Comparison of ENCODE assay signal across 19 cellular contexts in the genomic region with DNA sequence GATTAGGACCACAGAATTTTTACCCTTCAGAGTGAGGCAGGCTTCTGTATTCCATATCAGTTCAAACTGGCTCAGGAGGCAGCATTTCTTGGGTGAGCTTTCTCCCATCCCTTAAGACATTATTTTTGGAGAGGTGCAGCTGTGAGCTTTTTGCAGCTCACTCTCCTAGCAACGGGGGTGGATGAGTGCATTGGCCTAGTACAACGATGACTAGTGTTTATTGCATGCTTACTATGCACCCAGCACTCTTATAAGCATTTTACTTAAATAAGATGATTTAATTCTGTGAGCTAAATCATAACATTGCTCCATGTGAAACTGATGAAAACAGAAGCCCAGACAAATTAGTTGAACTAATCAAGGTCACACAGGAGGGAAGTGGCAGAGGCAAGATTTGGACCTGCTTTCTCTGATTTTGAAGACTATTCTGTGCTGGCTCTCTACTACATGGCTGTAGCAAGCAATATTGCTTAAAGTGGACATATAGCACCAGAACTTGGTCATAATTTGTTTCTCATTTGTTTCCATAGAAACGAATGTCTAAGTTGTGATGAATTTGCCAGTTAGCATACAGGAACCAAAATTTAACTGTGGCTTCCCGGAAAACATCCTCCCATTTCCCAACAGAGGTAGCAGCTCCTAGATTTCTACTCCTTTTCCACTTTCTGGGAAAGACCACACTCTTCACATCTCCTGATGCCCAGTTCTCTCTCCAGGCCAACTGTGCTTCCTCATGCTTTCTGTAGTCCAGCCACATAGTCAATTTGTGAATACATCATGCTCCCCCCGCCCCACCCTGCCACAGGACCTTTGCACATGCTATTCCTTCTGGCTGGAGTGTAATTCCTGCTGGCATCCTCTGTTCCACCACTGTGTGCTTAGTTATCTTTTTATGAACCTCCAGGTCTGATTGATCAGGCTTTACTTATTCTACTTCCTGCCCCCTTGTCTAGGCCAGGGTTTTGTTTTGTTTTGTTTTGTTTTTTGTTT.
DNase-seq lines count a peak whose midpoint lies in the region; ATAC-seq and TF ChIP-seq lines count a peak whose summit lies in the region.
"Had no signal": no experiment of that assay in that cellular context is flagged by ENCODE, and none has a peak within 500 bp of the region (broad histone marks: within the 10 kb centered on the region; RNA-seq: fewer than 3 reads in every experiment).

No MANE protein-coding gene starts in this region.

- H3K27me3 Mint-ChIP-seq in activated naive CD4-positive, alpha-beta T cell treated with anti-CD3 and anti-CD28 coated beads for 36 hours (ENCODE audit: low read depth), result no peaks in the 10 kb centered on the region
- H3K27me3 Mint-ChIP-seq: activated CD4-positive, alpha-beta memory T cell treated with anti-CD3 and anti-CD28 coated beads, Interleukin-2, amount 10 ng/mL, durations not matched to agents 7 days and 5 days had no signal

- no peaks in the 10 kb centered on the region for H3K36me3 Mint-ChIP-seq in activated naive CD4-positive, alpha-beta T cell treated with anti-CD3 and anti-CD28 coated beads for 36 hours (ENCODE audit: low read depth)
- H3K36me3 Mint-ChIP-seq: stimulated activated effector memory CD8-positive, alpha-beta T cell treated with anti-CD3 and anti-CD28 coated beads, Interleukin-12 subunit alpha, Interleukin-12 subunit beta, amount 100 ng/mL, for 72 hours had no signal

- H2AK5ac ChIP-seq in mesendoderm (ENCODE audit: low read length), result no peak overlapping the region

- WGBS in mesendoderm (ENCODE audit: extremely low coverage, insufficient coverage, low lambda C conversion rate), result no CpG with 5 or more reads among the region's 5 CpGs
- 64% methylated on average over 5 of the region's 5 CpGs for WGBS in right cardiac atrium

- intact Hi-C loops in dorsolateral prefrontal cortex (cut with DNase I) (no loop called here), right cardiac atrium (cut with DNase I) (no loop called here)
- intact Hi-C loops in activated naive CD4-positive, alpha-beta T cell treated with anti-CD3 and anti-CD28 coated beads for 36 hours (cut with micrococcal nuclease), result no loop called here

- in situ Hi-C loops in ACHN (cut with HindIII; ENCODE audit: low pct_ligation_motif_present, low pct_unique_long_range_greater_than_20kb, low sequenced_read_pairs), result no loop called here

- TF ChIP-seq CTCF in AG10803 (conservative IDR thresholded peaks at IDR 0.05; ENCODE audit: low read length) (no peak), dorsolateral prefrontal cortex (IDR thresholded peaks at IDR 0.05 in 54 of 56, conservative IDR thresholded peaks at IDR 0.05 in 2 of 56; ENCODE audit: low read depth in 1 of 56, partially characterized antibody in 56 of 56) (no peak)

- no peak overlapping the region for H2BK15ac ChIP-seq in mesendoderm (replicated peaks; ENCODE audit: low read depth)

- H4K8ac ChIP-seq in mesendoderm (ENCODE audit: low read depth, low read length), result peak overlapping the region; percentile 40

- H3K23ac ChIP-seq in mesendoderm (ENCODE audit: low read length), result no peak overlapping the region

- H3K18ac ChIP-seq in mesendoderm (ENCODE audit: low read length), result no peak overlapping the region

- H3K27me3 ChIP-seq in dorsolateral prefrontal cortex (no peaks in the 10 kb centered on the region), mesendoderm (ENCODE audit: insufficient read depth, low read length, poor library complexity) (no peaks in the 10 kb centered on the region), right cardiac atrium (ENCODE audit: control insufficient read depth, insufficient read depth) (no peaks in the 10 kb centered on the region)
- H3K27me3 ChIP-seq: BLaER1 had no signal

- no peaks in the 10 kb centered on the region for H3K36me3 ChIP-seq in mesendoderm (ENCODE audit: control insufficient read depth, insufficient read depth, low read length)
- H3K36me3 ChIP-seq: BLaER1, HAP-1 had no signal

- DNase-seq in AG10803 (ENCODE audit: low read depth), result peak; percentile 78
- peak; percentile 15 for DNase-seq in NCI-H226
- DNase-seq in dorsolateral prefrontal cortex, result peak in 7 of 10 donors; percentile 21 to 67 (median 44)
- no peak for DNase-seq in mesendoderm
- no peak for DNase-seq in KG1 (lab: John Stamatoyannopoulos, UW)
- DNase-seq in right cardiac atrium, result no peak
- DNase-seq in ACHN, result no peak
- DNase-seq in activated naive CD4-positive, alpha-beta T cell treated with anti-CD3 and anti-CD28 coated beads for 36 hours, result no peak
- DNase-seq: activated CD4-positive, alpha-beta memory T cell treated with anti-CD3 and anti-CD28 coated beads, Interleukin-2, amount 10 ng/mL, durations not matched to agents 7 days and 5 days; aorta; foreskin melanocyte; KBM-7; NCI-H1436; NCI-H446; SW 1271 had no signal

- no peak overlapping the region for H3K4me2 ChIP-seq in mesendoderm (ENCODE audit: low read length)
- H3K4me2 ChIP-seq: BLaER1 had no signal

- H4K5ac ChIP-seq in mesendoderm (ENCODE audit: low read length), result no peak overlapping the region

- H3K9me3 ChIP-seq in right cardiac atrium (ENCODE audit: control insufficient read depth, low read length), result no peaks in the 10 kb centered on the region
- H3K9me3 ChIP-seq: BLaER1, HAP-1 had no signal

- no peaks in the 10 kb centered on the region for H3K9me3 Mint-ChIP-seq in activated naive CD4-positive, alpha-beta T cell treated with anti-CD3 and anti-CD28 coated beads for 36 hours
- H3K9me3 Mint-ChIP-seq: activated CD4-positive, alpha-beta memory T cell treated with anti-CD3 and anti-CD28 coated beads, Interleukin-2, amount 10 ng/mL, durations not matched to agents 7 days and 5 days had no signal

- no peak overlapping the region for H2BK120ac ChIP-seq in mesendoderm (ENCODE audit: low read depth, low read length)

- H3K4me3 ChIP-seq in AG10803 (ENCODE audit: low read length) (no peak overlapping the region), dorsolateral prefrontal cortex (no peak overlapping the region), mesendoderm (ENCODE audit: low read length) (no peak overlapping the region), right cardiac atrium (ENCODE audit: low read length) (no peak overlapping the region)
- H3K4me3 ChIP-seq: BLaER1, HAP-1 had no signal

- no peak overlapping the region for H3K4me3 Mint-ChIP-seq in activated naive CD4-positive, alpha-beta T cell treated with anti-CD3 and anti-CD28 coated beads for 36 hours
- H3K4me3 Mint-ChIP-seq: activated CD4-positive, alpha-beta memory T cell treated with anti-CD3 and anti-CD28 coated beads, Interleukin-2, amount 10 ng/mL, durations not matched to agents 7 days and 5 days; activated T-helper 1 cell treated with anti-CD3 and anti-CD28 coated beads, Interleukin-12 subunit alpha, Interleukin-12 subunit beta, Interleukin-2, Interleukin-4 antibody, amounts not matched to agents 30 ng/mL and 10 ng/mL and 1 ng/mL, durations not matched to agents 14 hours and 24 hours and 36 hours; stimulated activated effector memory CD8-positive, alpha-beta T cell treated with anti-CD3 and anti-CD28 coated beads, Interleukin-12 subunit alpha, Interleukin-12 subunit beta, amount 100 ng/mL, for 72 hours had no signal

- no peak overlapping the region for H3K4ac ChIP-seq in mesendoderm (ENCODE audit: low read depth, low read length)

- no peaks in the 10 kb centered on the region for H3K79me2 ChIP-seq in mesendoderm (ENCODE audit: control insufficient read depth, insufficient read depth, low read length)

- no peaks in the 10 kb centered on the region for H3K79me1 ChIP-seq in mesendoderm (ENCODE audit: low read length)

- H3K27ac Mint-ChIP-seq in activated naive CD4-positive, alpha-beta T cell treated with anti-CD3 and anti-CD28 coated beads for 36 hours, result no peak overlapping the region
- H3K27ac Mint-ChIP-seq: activated CD4-positive, alpha-beta memory T cell treated with anti-CD3 and anti-CD28 coated beads, Interleukin-2, amount 10 ng/mL, durations not matched to agents 7 days and 5 days; activated T-helper 1 cell treated with anti-CD3 and anti-CD28 coated beads, Interleukin-12 subunit alpha, Interleukin-12 subunit beta, Interleukin-2, Interleukin-4 antibody, amounts not matched to agents 30 ng/mL and 10 ng/mL and 1 ng/mL, durations not matched to agents 14 hours and 24 hours and 36 hours; stimulated activated effector memory CD8-positive, alpha-beta T cell treated with anti-CD3 and anti-CD28 coated beads, Interleukin-12 subunit alpha, Interleukin-12 subunit beta, amount 100 ng/mL, for 72 hours had no signal

- no peak for ATAC-seq in right cardiac atrium
- ATAC-seq: stimulated activated effector memory CD8-positive, alpha-beta T cell treated with anti-CD3 and anti-CD28 coated beads, Interleukin-12 subunit alpha, Interleukin-12 subunit beta, amount 100 ng/mL, for 72 hours had no signal

- peak overlapping the region in 50 of 59 donors; percentile 1 to 83 (median 60) for H3K27ac ChIP-seq in dorsolateral prefrontal cortex
- no peak overlapping the region for H3K27ac ChIP-seq in mesendoderm (ENCODE audit: low read depth, low read length)
- H3K27ac ChIP-seq in right cardiac atrium (ENCODE audit: low read length), result no peak overlapping the region
- H3K27ac ChIP-seq: BLaER1 had no signal

- H3K56ac ChIP-seq in mesendoderm (ENCODE audit: low read length), result no peak overlapping the region

- no peak overlapping the region for H2BK5ac ChIP-seq in mesendoderm (ENCODE audit: low read length)

- no peaks in the 10 kb centered on the region for H3K4me1 Mint-ChIP-seq in activated naive CD4-positive, alpha-beta T cell treated with anti-CD3 and anti-CD28 coated beads for 36 hours (ENCODE audit: low read depth)
- H3K4me1 Mint-ChIP-seq: activated CD4-positive, alpha-beta memory T cell treated with anti-CD3 and anti-CD28 coated beads, Interleukin-2, amount 10 ng/mL, durations not matched to agents 7 days and 5 days; stimulated activated effector memory CD8-positive, alpha-beta T cell treated with anti-CD3 and anti-CD28 coated beads, Interleukin-12 subunit alpha, Interleukin-12 subunit beta, amount 100 ng/mL, for 72 hours had no signal

- no peak overlapping the region for H3K9ac ChIP-seq in mesendoderm (ENCODE audit: low read length)
- H3K9ac ChIP-seq: BLaER1 had no signal

- H3K4me1 ChIP-seq in mesendoderm (ENCODE audit: control insufficient read depth, low read depth, low read length) (no peaks in the 10 kb centered on the region), right cardiac atrium (ENCODE audit: control insufficient read depth, insufficient read depth, low read length) (no peaks in the 10 kb centered on the region)
- H3K4me1 ChIP-seq: BLaER1, HAP-1 had no signal

- CTCF ChIA-PET in activated naive CD4-positive, alpha-beta T cell treated with anti-CD3 and anti-CD28 coated beads for 36 hours (lab: Charles Lee), result interaction anchor here (0.6 to 0.8 kb wide), 2 partner anchors 21 to 76 kb away, joined by 3 read pairs; no protein-coding TSS in a partner anchor

Comparison
In these comparisons a context has a peak if more than half of its experiments do, and no peak if none do; other contexts are left out.
1. DNase-seq: peak in AG10803 (single experiment), NCI-H226 (single experiment) and dorsolateral prefrontal cortex (7 of 10); none in mesendoderm (single experiment), KG1 (single experiment), right cardiac atrium (0 of 3), ACHN (single experiment) and activated naive CD4-positive, alpha-beta T cell treated with anti-CD3 and anti-CD28 coated beads for 36 hours (single experiment).
2. H3K27ac ChIP-seq: peak in dorsolateral prefrontal cortex (50 of 59); none in mesendoderm (single experiment) and right cardiac atrium (single experiment).